Comparison of ENCODE assay signal across 22 cellular contexts in genomic region chr5:134583821-134584220, GRCh38. TPM values are rescaled to one million over a fixed set of nuclear protein-coding genes. Genes with fewer than 3 reads are reported as not detected.
DNase-seq lines count a peak whose midpoint lies in the region; ATAC-seq and TF ChIP-seq lines count a peak whose summit lies in the region.
"Had no signal": no experiment of that assay in that cellular context is flagged by ENCODE, and none has a peak within 500 bp of the region (broad histone marks: within the 10 kb centered on the region; RNA-seq: fewer than 3 reads in every experiment).

No MANE protein-coding gene starts in this region.

- no peaks in the 10 kb centered on the region for H3K9me3 Mint-ChIP-seq in activated naive CD4-positive, alpha-beta T cell treated with anti-CD3 and anti-CD28 coated beads, Interleukin-2, amount 50 U/mL, for 72 hours
- H3K9me3 Mint-ChIP-seq in activated naive CD4-positive, alpha-beta T cell treated with anti-CD3 and anti-CD28 coated beads, Interleukin-2, amount 10 ng/mL, durations not matched to agents 7 days and 5 days, result no peaks in the 10 kb centered on the region
- no peaks in the 10 kb centered on the region for H3K9me3 Mint-ChIP-seq in effector memory CD8-positive, alpha-beta T cell
- H3K9me3 Mint-ChIP-seq: activated CD4-positive, alpha-beta T cell treated with anti-CD3 and anti-CD28 coated beads, Interleukin-2, amount 10 ng/mL, durations not matched to agents 7 days and 5 days had no signal

- H3K4me3 Mint-ChIP-seq in activated naive CD4-positive, alpha-beta T cell treated with anti-CD3 and anti-CD28 coated beads, Interleukin-2, amount 10 ng/mL, durations not matched to agents 7 days and 5 days, result no peak overlapping the region
- no peak overlapping the region for H3K4me3 Mint-ChIP-seq in effector memory CD8-positive, alpha-beta T cell
- H3K4me3 Mint-ChIP-seq: activated CD4-positive, alpha-beta T cell treated with anti-CD3 and anti-CD28 coated beads, Interleukin-2, amount 10 ng/mL, durations not matched to agents 7 days and 5 days had no signal

- CTCF ChIA-PET in activated naive CD4-positive, alpha-beta T cell treated with anti-CD3 and anti-CD28 coated beads, Interleukin-2, amount 10 ng/mL, durations not matched to agents 7 days and 5 days (lab: Charles Lee), result interaction anchor here (1.1 to 2.0 kb wide), 3 partner anchors 9 to 280 kb away, joined by 3 to 7 read pairs (median 4); partner anchors contain the start of gene CDKN2AIPNL

- H3K36me3 ChIP-seq in Karpas-422 (ENCODE audit: insufficient read depth, low read length) (peaks cover 19% of the 10 kb centered on the region), upper lobe of right lung (peaks cover 22% of the 10 kb centered on the region), lower lobe of right lung (peaks cover 22% of the 10 kb centered on the region)

- no peak for TF ChIP-seq CTCF in upper lobe of right lung (IDR thresholded peaks at IDR 0.05)
- no peak for TF ChIP-seq CTCF in lower lobe of right lung (IDR thresholded peaks at IDR 0.05)

- no peaks in the 10 kb centered on the region for H3K27me3 Mint-ChIP-seq in activated naive CD4-positive, alpha-beta T cell treated with anti-CD3 and anti-CD28 coated beads, Interleukin-2, amount 10 ng/mL, durations not matched to agents 7 days and 5 days
- H3K27me3 Mint-ChIP-seq in effector memory CD8-positive, alpha-beta T cell, result no peaks in the 10 kb centered on the region
- H3K27me3 Mint-ChIP-seq: activated CD4-positive, alpha-beta T cell treated with anti-CD3 and anti-CD28 coated beads, Interleukin-2, amount 10 ng/mL, durations not matched to agents 7 days and 5 days had no signal

- 0 out of 2 replicates have a peak, but pooled peaks cover 11% of the 10 kb centered on the region for H4K20me1 ChIP-seq in Karpas-422 (ENCODE audit: insufficient read depth, low read depth, low read length)

- peak overlapping the region; percentile 72 to 94 for H3K27ac Mint-ChIP-seq in activated naive CD4-positive, alpha-beta T cell treated with anti-CD3 and anti-CD28 coated beads, Interleukin-2, amount 50 U/mL, for 72 hours
- H3K27ac Mint-ChIP-seq in activated naive CD4-positive, alpha-beta T cell treated with anti-CD3 and anti-CD28 coated beads, Interleukin-2, amount 10 ng/mL, durations not matched to agents 7 days and 5 days, result no peak overlapping the region
- peak overlapping the region; percentile 54 to 87 for H3K27ac Mint-ChIP-seq in effector memory CD8-positive, alpha-beta T cell
- H3K27ac Mint-ChIP-seq: activated CD4-positive, alpha-beta T cell treated with anti-CD3 and anti-CD28 coated beads, Interleukin-2, amount 10 ng/mL, durations not matched to agents 7 days and 5 days had no signal

- H3K9me3 ChIP-seq in Karpas-422 (ENCODE audit: low read length) (no peaks in the 10 kb centered on the region), upper lobe of right lung (no peaks in the 10 kb centered on the region), lower lobe of right lung (no peaks in the 10 kb centered on the region)
- H3K9me3 ChIP-seq: ascending aorta; BLaER1 treated with 17β-estradiol and CSF1 and Interleukin-3, amounts not matched to agents 10 nM and 100 nM; suprapubic skin had no signal

- H3K27ac ChIP-seq in Karpas-422 (ENCODE audit: low read length) (peak overlapping the region; percentile 10), upper lobe of right lung (no peak overlapping the region), lower lobe of right lung (no peak overlapping the region)
- H3K27ac ChIP-seq: ascending aorta; BLaER1 treated with 17β-estradiol and CSF1 and Interleukin-3, amounts not matched to agents 10 nM and 100 nM; epithelial cell of prostate; RWPE1; suprapubic skin had no signal

- no peak overlapping the region for H3K9ac ChIP-seq in Karpas-422 (ENCODE audit: low read length)
- H3K9ac ChIP-seq: BLaER1 treated with 17β-estradiol and CSF1 and Interleukin-3, amounts not matched to agents 10 nM and 100 nM had no signal

- H3K4me2 ChIP-seq in Karpas-422 (ENCODE audit: low read depth, low read length, poor library complexity, severe bottlenecking), result no peak overlapping the region
- H3K4me2 ChIP-seq: BLaER1 treated with 17β-estradiol and CSF1 and Interleukin-3, amounts not matched to agents 10 nM and 100 nM had no signal

- no peaks in the 10 kb centered on the region for H3K79me2 ChIP-seq in Karpas-422 (ENCODE audit: low read length)

- no peak for DNase-seq in activated naive CD4-positive, alpha-beta T cell treated with anti-CD3 and anti-CD28 coated beads, Interleukin-2, amount 50 U/mL, for 72 hours (ENCODE audit: low spot score in 2 of 2)
- no peak for DNase-seq in activated naive CD4-positive, alpha-beta T cell treated with anti-CD3 and anti-CD28 coated beads, Interleukin-2, amount 10 ng/mL, durations not matched to agents 7 days and 5 days
- DNase-seq in Karpas-422, result no peak
- no peak for DNase-seq in effector memory CD8-positive, alpha-beta T cell
- DNase-seq in upper lobe of right lung, result peak; percentile 29
- DNase-seq in lower lobe of right lung, result no peak
- DNase-seq: activated CD4-positive, alpha-beta T cell treated with anti-CD3 and anti-CD28 coated beads, Interleukin-2, amount 10 ng/mL, durations not matched to agents 7 days and 5 days; activated CD8-positive, alpha-beta memory T cell treated with anti-CD3 and anti-CD28 coated beads, Interleukin-2, amount 50 U/mL, for 48 hours; activated gamma-delta T cell; NCI-H1048; NCI-H2029; NCI-H2227 treated with DMSO at 0.1 percent for 48 hours; NCI-H748 treated with DMSO at 0.1 percent for 48 hours; occipital lobe; T-helper 2 cell had no signal

- peaks cover 4% of the 10 kb centered on the region for H3K4me1 Mint-ChIP-seq in activated naive CD4-positive, alpha-beta T cell treated with anti-CD3 and anti-CD28 coated beads, Interleukin-2, amount 10 ng/mL, durations not matched to agents 7 days and 5 days
- H3K4me1 Mint-ChIP-seq in effector memory CD8-positive, alpha-beta T cell (ENCODE audit: low read depth in 2 of 2), result peaks cover 10 to 11% of the 10 kb centered on the region in 2 donors

- H3K4me3 ChIP-seq in Karpas-422 (ENCODE audit: low read length) (no peak overlapping the region), upper lobe of right lung (no peak overlapping the region), lower lobe of right lung (no peak overlapping the region)
- H3K4me3 ChIP-seq: ascending aorta; BLaER1 treated with 17β-estradiol and CSF1 and Interleukin-3, amounts not matched to agents 10 nM and 100 nM; suprapubic skin had no signal

- H3K27me3 ChIP-seq in Karpas-422 (ENCODE audit: low read length) (no peaks in the 10 kb centered on the region), upper lobe of right lung (no peaks in the 10 kb centered on the region), lower lobe of right lung (ENCODE audit: low read depth) (no peaks in the 10 kb centered on the region)
- H3K27me3 ChIP-seq: ascending aorta; BLaER1 treated with 17β-estradiol and CSF1 and Interleukin-3, amounts not matched to agents 10 nM and 100 nM; suprapubic skin had no signal

- no peak overlapping the region for H2AFZ ChIP-seq in Karpas-422 (ENCODE audit: low read length)

- H3K4me1 ChIP-seq in Karpas-422 (ENCODE audit: low read length) (peaks cover 16% of the 10 kb centered on the region), upper lobe of right lung (peaks cover 16% of the 10 kb centered on the region), lower lobe of right lung (peaks cover 24% of the 10 kb centered on the region)

- no peaks in the 10 kb centered on the region for H3K9me2 ChIP-seq in Karpas-422 (replicated peaks; ENCODE audit: insufficient read depth, low read length)

- intact Hi-C loops in upper lobe of right lung (cut with DNase I) (loop anchor here (10.0 kb wide), 1 partner anchor 399 kb away; no protein-coding TSS in a partner anchor), lower lobe of right lung (cut with DNase I) (no loop called here)

- ATAC-seq in activated naive CD4-positive, alpha-beta T cell treated with anti-CD3 and anti-CD28 coated beads, Interleukin-2, amount 50 U/mL, for 72 hours, result no peak
- no peak for ATAC-seq in effector memory CD8-positive, alpha-beta T cell (replicated peaks)
- ATAC-seq in upper lobe of right lung (no peak), GM19467 (IDR thresholded peaks at IDR 0.05; ENCODE audit: unreplicated experiment) (no peak), lower lobe of right lung (no peak)
- ATAC-seq: HCT116 had no signal

- H3K36me3 Mint-ChIP-seq in activated naive CD4-positive, alpha-beta T cell treated with anti-CD3 and anti-CD28 coated beads, Interleukin-2, amount 50 U/mL, for 72 hours, result no peaks in the 10 kb centered on the region
- H3K36me3 Mint-ChIP-seq in activated naive CD4-positive, alpha-beta T cell treated with anti-CD3 and anti-CD28 coated beads, Interleukin-2, amount 10 ng/mL, durations not matched to agents 7 days and 5 days, result peaks cover 7% of the 10 kb centered on the region
- peaks cover 16% of the 10 kb centered on the region for H3K36me3 Mint-ChIP-seq in effector memory CD8-positive, alpha-beta T cell (ENCODE audit: insufficient read depth)

RNA-seq across cellular contexts. Expression of gene SAR1B, which starts 48.8 kb away (rescaled TPM):
- total RNA-seq in activated naive CD4-positive, alpha-beta T cell treated with anti-CD3 and anti-CD28 coated beads, Interleukin-2, amount 50 U/mL, for 72 hours, result 10 to 100 TPM; 44.0 to 47.1 TPM
- total RNA-seq in Karpas-422 (2014; rRNA removed; shearing (Covaris generic); ENCODE audit: low replicate concordance), result 41.2 and 49.1 TPM in 2 replicates
- total RNA-seq in upper lobe of right lung, result 75.9 TPM
- total RNA-seq in lower lobe of right lung, result 60.0 TPM

RNA-seq across cellular contexts. Expression of gene JADE2, which starts 58.4 kb away (rescaled TPM):
- 10 to 100 TPM; 73.4 to 80.8 TPM for total RNA-seq in activated naive CD4-positive, alpha-beta T cell treated with anti-CD3 and anti-CD28 coated beads, Interleukin-2, amount 50 U/mL, for 72 hours
- 82.1 and 139 TPM in 2 replicates for total RNA-seq in Karpas-422 (2014; rRNA removed; shearing (Covaris generic); ENCODE audit: low replicate concordance)
- 86.7 TPM for total RNA-seq in upper lobe of right lung
- total RNA-seq in lower lobe of right lung, result 79.4 TPM
